Comparison of ENCODE assay signal across 8 cellular contexts in genomic region chr13:33349996-33350826, GRCh38.
A peak's percentile ranks its signal among the peaks of the same experiment; 100 is the strongest.
DNase-seq lines count a peak whose midpoint lies in the region; TF ChIP-seq lines count a peak whose summit lies in the region.

No MANE protein-coding gene starts in this region.

- WGBS in HUES64: 2% methylated on average over 84 of the region's 84 CpGs
- WGBS in endodermal cell (ENCODE audit: insufficient coverage in 1 of 2, insufficient read length in 1 of 2), 2 experiments: 2 to 4% methylated on average over 21 to 84 of the region's 84 CpGs

- intact Hi-C loops in A673 (cut with micrococcal nuclease; ENCODE audit: unreplicated experiment): loop anchor here (2.0 kb wide), 1 partner anchor 193 kb away; no protein-coding TSS in a partner anchor

- BruUV-seq in A673 (replicated peaks; lab: Mats Ljungman, UMichigan): no TSS peak

- H2AFZ ChIP-seq in Karpas-422 (ENCODE audit: low read length): no peak overlapping the region

- peaks cover 5% of the 10 kb centered on the region for H3K4me1 Mint-ChIP-seq in endodermal cell
- peaks cover 5% of the 10 kb centered on the region for H3K4me1 Mint-ChIP-seq in type B pancreatic cell (ENCODE audit: unreplicated experiment)

- H3K9me3 Mint-ChIP-seq in endodermal cell (no peaks in the 10 kb centered on the region), type B pancreatic cell (peaks cover 6% of the 10 kb centered on the region)

- H3K4me3 Mint-ChIP-seq in endodermal cell (peak overlapping the region; percentile 56), type B pancreatic cell (peak overlapping the region; percentile 86)

- H3K36me3 ChIP-seq in A673 (ENCODE audit: insufficient read depth, low read length, poor library complexity, severe bottlenecking) (no peaks in the 10 kb centered on the region), HUES64 (ENCODE audit: insufficient read depth, low read length) (no peaks in the 10 kb centered on the region), endodermal cell (ENCODE audit: control insufficient read depth, insufficient read depth, low read length) (no peaks in the 10 kb centered on the region), WERI-Rb-1 (no peaks in the 10 kb centered on the region), Karpas-422 (ENCODE audit: insufficient read depth, low read length) (no peaks in the 10 kb centered on the region)

- H3K27me3 ChIP-seq in A673 (replicated peaks; ENCODE audit: insufficient read depth, low read depth, low read length, poor library complexity) (no peaks in the 10 kb centered on the region), HUES64 (ENCODE audit: insufficient read depth, low read length) (peaks cover 45% of the 10 kb centered on the region), endodermal cell (ENCODE audit: control insufficient read depth, insufficient read depth, low read length, poor library complexity, severe bottlenecking) (peaks cover 37% of the 10 kb centered on the region), WERI-Rb-1 (ENCODE audit: insufficient read depth, low read depth, severe bottlenecking) (no peaks in the 10 kb centered on the region), Karpas-422 (ENCODE audit: low read length) (no peaks in the 10 kb centered on the region)

- H3K4me1 ChIP-seq in A673 (ENCODE audit: insufficient read depth, low read length, poor library complexity, severe bottlenecking) (peaks cover 24% of the 10 kb centered on the region), HUES64 (ENCODE audit: insufficient read depth, low read length) (no peaks in the 10 kb centered on the region), endodermal cell (ENCODE audit: control insufficient read depth, insufficient read depth, low read length) (no peaks in the 10 kb centered on the region), Karpas-422 (ENCODE audit: low read length) (peaks cover 8% of the 10 kb centered on the region)

- no peaks in the 10 kb centered on the region for H3K9me3 ChIP-seq in A673 (ENCODE audit: low read depth, low read length, poor library complexity, severe bottlenecking)
- no peaks in the 10 kb centered on the region for H3K9me3 ChIP-seq in HUES64 (ENCODE audit: insufficient read depth, low read depth, low read length)
- H3K9me3 ChIP-seq in endodermal cell (ENCODE audit: control insufficient read depth, low read length): no peaks in the 10 kb centered on the region
- H3K9me3 ChIP-seq in WERI-Rb-1 (ENCODE audit: severe bottlenecking): no peaks in the 10 kb centered on the region
- H3K9me3 ChIP-seq in Karpas-422 (ENCODE audit: low read length): no peaks in the 10 kb centered on the region

- H3K4me3 ChIP-seq in A673 (ENCODE audit: low read depth, low read length, poor library complexity, severe bottlenecking): peak overlapping the region; percentile 69
- peak overlapping the region; percentile 74 for H3K4me3 ChIP-seq in HUES64 (ENCODE audit: low read length)
- H3K4me3 ChIP-seq in endodermal cell (ENCODE audit: low read length): peak overlapping the region; percentile 78
- no peak overlapping the region for H3K4me3 ChIP-seq in WERI-Rb-1 (ENCODE audit: low read depth, low read length)
- H3K4me3 ChIP-seq in Karpas-422 (ENCODE audit: low read length): no peak overlapping the region

- peak; percentile 45 for DNase-seq in A673 (ENCODE audit: low spot score)
- DNase-seq in endodermal cell: peak; percentile 67
- peak; percentile 91 for DNase-seq in mesenteric fat pad (ENCODE audit: low spot score)
- DNase-seq in type B pancreatic cell (ENCODE audit: extremely low spot score, unreplicated experiment): peak; percentile 69
- no peak for DNase-seq in WERI-Rb-1
- DNase-seq in OCI-M2 (lab: John Stamatoyannopoulos, UW; ENCODE audit: unreplicated experiment): no peak
- DNase-seq in Karpas-422: no peak

- H3K27me3 Mint-ChIP-seq in endodermal cell (ENCODE audit: insufficient read depth) (peaks cover 63% of the 10 kb centered on the region), type B pancreatic cell (peaks cover 51% of the 10 kb centered on the region)

- H3K9me2 ChIP-seq in Karpas-422 (replicated peaks; ENCODE audit: insufficient read depth, low read length): no peaks in the 10 kb centered on the region

- POLR2A ChIA-PET in A673 (lab: Charles Lee; ENCODE audit: low non-redundant PET): no interaction called here

- H4K20me1 ChIP-seq in Karpas-422 (ENCODE audit: insufficient read depth, low read depth, low read length): no peaks in the 10 kb centered on the region

- no peak overlapping the region for H3K27ac Mint-ChIP-seq in endodermal cell
- H3K27ac Mint-ChIP-seq in type B pancreatic cell: no peak overlapping the region

- CTCF ChIA-PET in A673 (lab: Charles Lee): no interaction called here

- H3K9ac ChIP-seq in HUES64 (ENCODE audit: low read depth, low read length) (peak overlapping the region; percentile 63; the same call in 1 of the 2 replicates), endodermal cell (ENCODE audit: extremely low read depth, low read length, poor library complexity, severe bottlenecking) (no peak overlapping the region), Karpas-422 (ENCODE audit: low read length) (no peak overlapping the region)

- H3K36me3 Mint-ChIP-seq in endodermal cell (ENCODE audit: low read depth): no peaks in the 10 kb centered on the region
- no peaks in the 10 kb centered on the region for H3K36me3 Mint-ChIP-seq in type B pancreatic cell

- no peak overlapping the region for H3K4me2 ChIP-seq in Karpas-422 (ENCODE audit: low read depth, low read length, poor library complexity, severe bottlenecking)

- peak overlapping the region; percentile 69 for H3K27ac ChIP-seq in A673 (ENCODE audit: low read depth, low read length, poor library complexity, severe bottlenecking)
- H3K27ac ChIP-seq in HUES64 (ENCODE audit: low read depth, low read length): no peak overlapping the region
- H3K27ac ChIP-seq in endodermal cell (ENCODE audit: low read depth, low read length): no peak overlapping the region
- no peak overlapping the region for H3K27ac ChIP-seq in WERI-Rb-1
- no peak overlapping the region for H3K27ac ChIP-seq in Karpas-422 (ENCODE audit: low read length)

- TF ChIP-seq CTCF in A673 (conservative IDR thresholded peaks at IDR 0.05; ENCODE audit: low read depth, low read length) (no peak), endodermal cell (conservative IDR thresholded peaks at IDR 0.05) (no peak), type B pancreatic cell (conservative IDR thresholded peaks at IDR 0.05) (no peak), WERI-Rb-1 (IDR thresholded peaks at IDR 0.05; ENCODE audit: low read depth, low read length) (no peak)

- H3K79me2 ChIP-seq in Karpas-422 (ENCODE audit: low read length): no peaks in the 10 kb centered on the region

Comparison
In these comparisons a context has a peak if more than half of its experiments do, and no peak if none do; other contexts are left out.
1. DNase-seq: peak in A673 (single experiment), endodermal cell (single experiment), mesenteric fat pad (single experiment) and type B pancreatic cell (single experiment); none in WERI-Rb-1 (single experiment), OCI-M2 (single experiment) and Karpas-422 (single experiment).
2. H3K4me3 ChIP-seq: peak in A673 (single experiment), HUES64 (single experiment) and endodermal cell (single experiment); none in WERI-Rb-1 (single experiment) and Karpas-422 (single experiment).